In the genomic region with DNA sequence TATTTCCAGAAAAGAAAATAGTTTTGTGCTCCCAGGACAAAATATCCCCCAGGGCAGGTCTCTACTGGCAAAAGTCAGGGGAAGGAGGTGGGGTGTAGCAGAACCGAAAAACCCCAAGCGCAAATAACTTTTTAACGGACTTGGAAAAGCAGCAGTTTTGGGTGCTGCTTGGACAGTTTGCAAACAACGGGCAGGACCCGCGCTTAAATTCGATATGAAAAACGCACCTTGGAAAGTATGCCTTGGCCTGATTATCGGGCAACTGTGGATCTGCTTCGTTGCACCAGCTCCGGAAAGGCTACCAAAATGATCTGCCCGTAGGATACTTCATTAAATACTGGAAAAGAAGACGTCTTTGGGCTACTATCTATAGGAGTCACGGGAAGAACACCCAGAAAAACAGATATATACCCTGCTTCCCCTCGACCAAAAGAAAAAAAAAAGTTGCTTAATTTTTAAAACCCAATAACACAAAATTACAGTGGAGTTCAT, we compare ENCODE assay signal across 12 cellular contexts. TPM values are rescaled to one million over a fixed set of nuclear protein-coding genes. Genes with fewer than 3 reads are reported as not detected.
DNase-seq lines count a peak whose midpoint lies in the region; ATAC-seq and TF ChIP-seq lines count a peak whose summit lies in the region.
"Had no signal": no experiment of that assay in that cellular context is flagged by ENCODE, and none has a peak within 500 bp of the region (broad histone marks: within the 10 kb centered on the region; RNA-seq: fewer than 3 reads in every experiment).

No MANE protein-coding gene starts in this region.

- POLR2A ChIA-PET in CD8-positive, alpha-beta T cell (lab: Charles Lee): no interaction called here
- POLR2A ChIA-PET in WTC11 (lab: Charles Lee): interaction anchor here (0.6 kb wide), 1 partner anchor 15 kb away, joined by 4 read pairs; no protein-coding TSS in a partner anchor

- peaks cover 42% of the 10 kb centered on the region for H3K27me3 Mint-ChIP-seq in CD8-positive, alpha-beta T cell (ENCODE audit: low read depth)
- peaks cover 67% of the 10 kb centered on the region for H3K27me3 Mint-ChIP-seq in WTC11 (ENCODE audit: low read depth)

- no peaks in the 10 kb centered on the region for H3K36me3 ChIP-seq in CD8-positive, alpha-beta T cell (ENCODE audit: insufficient read depth, low read length)
- H3K36me3 ChIP-seq in prostate gland: no peaks in the 10 kb centered on the region
- H3K36me3 ChIP-seq in SJCRH30: no peaks in the 10 kb centered on the region

- TF ChIP-seq CTCF in CD8-positive, alpha-beta T cell (IDR thresholded peaks at IDR 0.05): no peak
- TF ChIP-seq CTCF in WTC11 (IDR thresholded peaks at IDR 0.05) (no peak), prostate gland (IDR thresholded peaks at IDR 0.05) (no peak)

- whole genome bisulfite sequencing in right cardiac atrium: 39% methylated on average over 15 of the region's 15 CpGs
- WGBS in prostate gland: 12% methylated on average over 15 of the region's 15 CpGs

- no peak overlapping the region for H3K27ac Mint-ChIP-seq in CD8-positive, alpha-beta T cell
- H3K27ac Mint-ChIP-seq in WTC11: no peak overlapping the region
- H3K27ac Mint-ChIP-seq: activated T-helper 1 cell treated with anti-CD3 and anti-CD28 coated beads, Interleukin-12 subunit alpha, Interleukin-12 subunit beta, Interleukin-2, Interleukin-4 antibody, amounts not matched to agents 30 ng/mL and 10 ng/mL and 1 ng/mL, durations not matched to agents 14 hours and 24 hours and 36 hours had no signal

- no peak for DNase-seq in CD8-positive, alpha-beta T cell
- DNase-seq in WTC11 (ENCODE audit: low spot score): no peak
- no peak for DNase-seq in right cardiac atrium
- DNase-seq in prostate gland (ENCODE audit: low spot score): no peak
- no peak for DNase-seq in NAMALWA (ENCODE audit: low spot score)
- DNase-seq in SJCRH30: no peak
- DNase-seq: KG1; stimulated activated CD4-positive, alpha-beta T cell treated with anti-CD3 and anti-CD28 coated beads, Interleukin-12 subunit alpha, Interleukin-12 subunit beta, amount 100 ng/mL, for 4 hours; stimulated activated naive CD4-positive, alpha-beta T cell treated with Interleukin-2 at 50 U/mL for 16 hours had no signal

- H3K9me3 ChIP-seq in CD8-positive, alpha-beta T cell (ENCODE audit: low read length): no peaks in the 10 kb centered on the region
- no peaks in the 10 kb centered on the region for H3K9me3 ChIP-seq in right cardiac atrium (ENCODE audit: control insufficient read depth, low read length)
- H3K9me3 ChIP-seq in prostate gland: no peaks in the 10 kb centered on the region
- H3K9me3 ChIP-seq in SJCRH30 (replicated peaks): no peaks in the 10 kb centered on the region

- TF ChIP-seq POLR2A in prostate gland (IDR thresholded peaks at IDR 0.05): no peak

- peaks cover 20% of the 10 kb centered on the region for H3K4me1 Mint-ChIP-seq in CD8-positive, alpha-beta T cell (ENCODE audit: low read depth)
- H3K4me1 Mint-ChIP-seq in WTC11: peaks cover 33% of the 10 kb centered on the region

- H3K27ac ChIP-seq in CD8-positive, alpha-beta T cell (ENCODE audit: low read depth, low read length): no peak overlapping the region
- H3K27ac ChIP-seq in right cardiac atrium (ENCODE audit: low read length) (no peak overlapping the region), prostate gland (peak overlapping the region; percentile 79 to 82), SJCRH30 (no peak overlapping the region)

- H3K27me3 ChIP-seq in CD8-positive, alpha-beta T cell (ENCODE audit: insufficient read depth, low read length): peaks cover 14% of the 10 kb centered on the region
- no peaks in the 10 kb centered on the region for H3K27me3 ChIP-seq in right cardiac atrium (ENCODE audit: control insufficient read depth, insufficient read depth)
- H3K27me3 ChIP-seq in prostate gland (replicated peaks; ENCODE audit: insufficient read depth): no peaks in the 10 kb centered on the region
- H3K27me3 ChIP-seq in SJCRH30: no peaks in the 10 kb centered on the region

- H3K4me3 ChIP-seq in CD8-positive, alpha-beta T cell (ENCODE audit: low read depth, low read length): no peak overlapping the region
- H3K4me3 ChIP-seq in right cardiac atrium (ENCODE audit: low read length): peak overlapping the region; percentile 92
- peak overlapping the region; percentile 66 to 69 for H3K4me3 ChIP-seq in prostate gland
- H3K4me3 ChIP-seq in SJCRH30: no peak overlapping the region

- H3K4me1 ChIP-seq in CD8-positive, alpha-beta T cell (ENCODE audit: insufficient read depth, low read length): peaks cover 24% of the 10 kb centered on the region
- H3K4me1 ChIP-seq in right cardiac atrium (ENCODE audit: control insufficient read depth, insufficient read depth, low read length): peaks cover 3% of the 10 kb centered on the region
- no peaks in the 10 kb centered on the region for H3K4me1 ChIP-seq in prostate gland (replicated peaks)
- no peaks in the 10 kb centered on the region for H3K4me1 ChIP-seq in SJCRH30

- no peaks in the 10 kb centered on the region for H3K9me3 Mint-ChIP-seq in CD8-positive, alpha-beta T cell
- no peaks in the 10 kb centered on the region for H3K9me3 Mint-ChIP-seq in WTC11
- H3K9me3 Mint-ChIP-seq: activated T-helper 1 cell treated with anti-CD3 and anti-CD28 coated beads, Interleukin-12 subunit alpha, Interleukin-12 subunit beta, Interleukin-2, Interleukin-4 antibody, amounts not matched to agents 30 ng/mL and 10 ng/mL and 1 ng/mL, durations not matched to agents 14 hours and 24 hours and 36 hours had no signal

- H3K36me3 Mint-ChIP-seq in CD8-positive, alpha-beta T cell: no peaks in the 10 kb centered on the region
- H3K36me3 Mint-ChIP-seq in WTC11: no peaks in the 10 kb centered on the region

- ATAC-seq in CD8-positive, alpha-beta T cell: no peak
- no peak for ATAC-seq in WTC11
- no peak for ATAC-seq in right cardiac atrium
- ATAC-seq in GM19455 (IDR thresholded peaks at IDR 0.05; ENCODE audit: unreplicated experiment): no peak
- ATAC-seq in GM21529 (IDR thresholded peaks at IDR 0.05; ENCODE audit: unreplicated experiment): no peak

- CTCF ChIA-PET in CD8-positive, alpha-beta T cell (lab: Charles Lee): no interaction called here
- CTCF ChIA-PET in WTC11 (lab: Charles Lee): interaction anchor here (1.1 to 1.9 kb wide), 2 partner anchors 146 to 167 kb away, joined by 4 to 6 read pairs; no protein-coding TSS in a partner anchor

- peak overlapping the region; percentile 44 for H3K4me3 Mint-ChIP-seq in CD8-positive, alpha-beta T cell
- peak overlapping the region; percentile 65 for H3K4me3 Mint-ChIP-seq in WTC11

- intact Hi-C loops in CD8-positive, alpha-beta T cell (cut with DNase I, micrococcal nuclease): no loop called here
- intact Hi-C loops in right cardiac atrium (cut with DNase I) (loop anchor here in 1 of 4 donors (5.0 to 10.0 kb wide), 2 partner anchors 101 to 146 kb away; no protein-coding TSS in a partner anchor), prostate gland (cut with DNase I) (no loop called here)

TF ChIP-seq in WTC11, 78 proteins besides CTCF, POLR2A, EP300 and RAD21 (continues in another document):
- TF ChIP-seq IRF2 (CRISPR knock-in tag; IDR thresholded peaks at IDR 0.05; ENCODE audit: borderline replicate concordance, low read depth) (no peak), ZBTB21 (CRISPR knock-in tag; IDR thresholded peaks at IDR 0.05; ENCODE audit: borderline replicate concordance) (no peak), GRHL2 (CRISPR knock-in tag; IDR thresholded peaks at IDR 0.05; ENCODE audit: insufficient replicate concordance, severe bottlenecking) (no peak), PRRX2 (CRISPR knock-in tag; IDR thresholded peaks at IDR 0.05) (no peak)
- TF ChIP-seq, protein P1, sequence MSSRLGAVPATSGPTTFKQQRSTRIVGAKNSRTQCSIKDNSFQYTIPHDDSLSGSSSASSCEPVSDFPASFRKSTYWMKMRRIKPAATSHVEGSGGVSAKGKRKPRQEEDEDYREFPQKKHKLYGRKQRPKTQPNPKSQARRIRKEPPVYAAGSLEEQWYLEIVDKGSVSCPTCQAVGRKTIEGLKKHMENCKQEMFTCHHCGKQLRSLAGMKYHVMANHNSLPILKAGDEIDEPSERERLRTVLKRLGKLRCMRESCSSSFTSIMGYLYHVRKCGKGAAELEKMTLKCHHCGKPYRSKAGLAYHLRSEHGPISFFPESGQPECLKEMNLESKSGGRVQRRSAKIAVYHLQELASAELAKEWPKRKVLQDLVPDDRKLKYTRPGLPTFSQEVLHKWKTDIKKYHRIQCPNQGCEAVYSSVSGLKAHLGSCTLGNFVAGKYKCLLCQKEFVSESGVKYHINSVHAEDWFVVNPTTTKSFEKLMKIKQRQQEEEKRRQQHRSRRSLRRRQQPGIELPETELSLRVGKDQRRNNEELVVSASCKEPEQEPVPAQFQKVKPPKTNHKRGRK (CRISPR knock-in tag; IDR thresholded peaks at IDR 0.05; ENCODE audit: borderline replicate concordance): no peak
- TF ChIP-seq, protein P2, sequence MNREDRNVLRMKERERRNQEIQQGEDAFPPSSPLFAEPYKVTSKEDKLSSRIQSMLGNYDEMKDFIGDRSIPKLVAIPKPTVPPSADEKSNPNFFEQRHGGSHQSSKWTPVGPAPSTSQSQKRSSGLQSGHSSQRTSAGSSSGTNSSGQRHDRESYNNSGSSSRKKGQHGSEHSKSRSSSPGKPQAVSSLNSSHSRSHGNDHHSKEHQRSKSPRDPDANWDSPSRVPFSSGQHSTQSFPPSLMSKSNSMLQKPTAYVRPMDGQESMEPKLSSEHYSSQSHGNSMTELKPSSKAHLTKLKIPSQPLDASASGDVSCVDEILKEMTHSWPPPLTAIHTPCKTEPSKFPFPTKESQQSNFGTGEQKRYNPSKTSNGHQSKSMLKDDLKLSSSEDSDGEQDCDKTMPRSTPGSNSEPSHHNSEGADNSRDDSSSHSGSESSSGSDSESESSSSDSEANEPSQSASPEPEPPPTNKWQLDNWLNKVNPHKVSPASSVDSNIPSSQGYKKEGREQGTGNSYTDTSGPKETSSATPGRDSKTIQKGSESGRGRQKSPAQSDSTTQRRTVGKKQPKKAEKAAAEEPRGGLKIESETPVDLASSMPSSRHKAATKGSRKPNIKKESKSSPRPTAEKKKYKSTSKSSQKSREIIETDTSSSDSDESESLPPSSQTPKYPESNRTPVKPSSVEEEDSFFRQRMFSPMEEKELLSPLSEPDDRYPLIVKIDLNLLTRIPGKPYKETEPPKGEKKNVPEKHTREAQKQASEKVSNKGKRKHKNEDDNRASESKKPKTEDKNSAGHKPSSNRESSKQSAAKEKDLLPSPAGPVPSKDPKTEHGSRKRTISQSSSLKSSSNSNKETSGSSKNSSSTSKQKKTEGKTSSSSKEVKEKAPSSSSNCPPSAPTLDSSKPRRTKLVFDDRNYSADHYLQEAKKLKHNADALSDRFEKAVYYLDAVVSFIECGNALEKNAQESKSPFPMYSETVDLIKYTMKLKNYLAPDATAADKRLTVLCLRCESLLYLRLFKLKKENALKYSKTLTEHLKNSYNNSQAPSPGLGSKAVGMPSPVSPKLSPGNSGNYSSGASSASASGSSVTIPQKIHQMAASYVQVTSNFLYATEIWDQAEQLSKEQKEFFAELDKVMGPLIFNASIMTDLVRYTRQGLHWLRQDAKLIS (CRISPR knock-in tag; IDR thresholded peaks at IDR 0.05; ENCODE audit: borderline replicate concordance): no peak

RNA-seq across cellular contexts. Expression of a gene that starts 2.9 kb away (rescaled TPM):
- total RNA-seq in CD8-positive, alpha-beta T cell: under 1 TPM; 0.53 to 0.79 TPM
- total RNA-seq in WTC11 (2021) (16.9 to 23.3 TPM (median 18.7 TPM) in 3 replicates), right cardiac atrium (10 to 100 TPM; 45.2 to 51.8 (median 49.4) TPM), prostate gland (10 to 100 TPM; 24.7 to 40.5 TPM)
- polyA plus RNA-seq in right cardiac atrium: 31.4 TPM
- 9.5 and 9.7 TPM in 2 replicates for total RNA-seq in SJCRH30 (2014; rRNA removed; shearing (Covaris generic))

Comparison
In these comparisons a context has a peak if more than half of its experiments do, and no peak if none do; other contexts are left out.
1. H3K27ac ChIP-seq: peak in prostate gland (2 of 2); none in CD8-positive, alpha-beta T cell (single experiment), right cardiac atrium (single experiment) and SJCRH30 (single experiment).
2. H3K4me3 ChIP-seq: peak in right cardiac atrium (single experiment) and prostate gland (2 of 2); none in CD8-positive, alpha-beta T cell (single experiment) and SJCRH30 (single experiment).